Comparison of ENCODE assay signal across 8 cellular contexts in the genomic region with DNA sequence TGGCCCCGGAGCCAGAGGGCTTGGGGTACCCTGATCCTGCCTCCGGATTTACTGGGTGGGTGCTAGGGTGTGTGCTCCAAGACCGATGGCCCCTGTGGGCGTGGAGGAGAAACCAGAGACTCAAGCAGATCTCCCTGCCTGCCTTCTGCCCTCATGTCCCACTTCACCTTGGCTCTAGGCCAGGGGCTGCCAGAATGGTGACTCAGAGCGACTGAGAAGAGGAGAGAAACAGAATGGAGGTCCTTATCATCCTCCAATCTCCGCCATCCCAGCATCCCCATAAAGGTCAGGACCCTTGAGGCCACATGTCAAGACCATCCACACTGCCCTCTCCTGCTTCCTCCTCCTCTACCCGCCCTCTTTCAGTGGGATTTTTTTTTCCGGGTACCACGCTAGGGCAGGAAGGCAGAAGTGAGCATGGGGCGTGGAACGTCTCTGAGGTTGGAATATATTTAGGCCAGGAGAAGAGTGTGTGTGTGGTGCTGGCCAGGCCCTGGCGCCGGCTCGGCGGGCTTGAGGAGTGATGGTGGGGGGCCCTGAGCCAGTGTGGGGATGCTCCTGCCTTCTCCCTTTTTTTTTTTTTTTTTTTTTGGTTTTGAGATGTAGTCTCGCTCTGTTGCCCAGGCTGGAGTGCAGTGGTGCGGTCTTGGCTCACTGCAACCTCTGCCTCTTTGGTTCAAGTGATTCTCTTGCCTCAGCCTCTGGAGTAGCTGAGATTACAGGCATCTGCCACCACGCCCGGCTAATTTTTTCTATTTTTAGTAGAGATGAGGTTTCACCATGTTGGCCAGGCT. TPM values are rescaled to one million over a fixed set of nuclear protein-coding genes. Genes with fewer than 3 reads are reported as not detected.
DNase-seq lines count a peak whose midpoint lies in the region; ATAC-seq lines count a peak whose summit lies in the region.

No MANE protein-coding gene starts in this region.

- no peaks in the 10 kb centered on the region for H3K36me3 ChIP-seq in thymus (ENCODE audit: control insufficient read depth, insufficient read depth)

- POLR2A ChIA-PET in naive thymus-derived CD8-positive, alpha-beta T cell (lab: Charles Lee), result interaction anchor here (0.6 to 24.2 kb wide), 6 partner anchors 10 to 92 kb away, joined by 3 to 918 read pairs (median 6); partner anchors contain the start of genes IER2 and STX10

- H3K27me3 Mint-ChIP-seq in activated CD8-positive, alpha-beta memory T cell treated with anti-CD3 and anti-CD28 coated beads, Interleukin-2, amount 10 ng/mL, durations not matched to agents 7 days and 5 days, result no peaks in the 10 kb centered on the region
- H3K27me3 Mint-ChIP-seq in naive thymus-derived CD8-positive, alpha-beta T cell, result no peaks in the 10 kb centered on the region

- peak overlapping the region; percentile 58 for H3K27ac ChIP-seq in thymus (ENCODE audit: low read depth)

- H3K9me3 Mint-ChIP-seq in activated CD8-positive, alpha-beta memory T cell treated with anti-CD3 and anti-CD28 coated beads, Interleukin-2, amount 10 ng/mL, durations not matched to agents 7 days and 5 days (ENCODE audit: low read depth), result no peaks in the 10 kb centered on the region
- H3K9me3 Mint-ChIP-seq in naive thymus-derived CD8-positive, alpha-beta T cell, result no peaks in the 10 kb centered on the region

- peaks cover 53% of the 10 kb centered on the region for H3K4me1 Mint-ChIP-seq in activated CD8-positive, alpha-beta memory T cell treated with anti-CD3 and anti-CD28 coated beads, Interleukin-2, amount 10 ng/mL, durations not matched to agents 7 days and 5 days
- H3K4me1 Mint-ChIP-seq in naive thymus-derived CD8-positive, alpha-beta T cell, result peaks cover 22 to 77% (median 66%) of the 10 kb centered on the region in 4 donors

- no peaks in the 10 kb centered on the region for H3K27me3 ChIP-seq in thymus (ENCODE audit: control insufficient read depth, insufficient read depth)

- peaks cover 2% of the 10 kb centered on the region for H3K9me3 ChIP-seq in thymus (ENCODE audit: control insufficient read depth)

- 65% methylated on average over 19 of the region's 19 CpGs for WGBS in thymus

- peak overlapping the region; percentile 4 for H3K4me3 ChIP-seq in thymus (ENCODE audit: low read length)

- ATAC-seq in activated CD8-positive, alpha-beta memory T cell treated with anti-CD3 and anti-CD28 coated beads, Interleukin-2, amount 10 ng/mL, durations not matched to agents 7 days and 5 days, result peak; percentile 5
- peak; percentile 14 to 43 for ATAC-seq in naive thymus-derived CD8-positive, alpha-beta T cell
- no peak for ATAC-seq in GM19328 (IDR thresholded peaks at IDR 0.05; ENCODE audit: unreplicated experiment)

- peaks cover 2% of the 10 kb centered on the region for H3K36me3 Mint-ChIP-seq in activated CD8-positive, alpha-beta memory T cell treated with anti-CD3 and anti-CD28 coated beads, Interleukin-2, amount 10 ng/mL, durations not matched to agents 7 days and 5 days
- H3K36me3 Mint-ChIP-seq in naive thymus-derived CD8-positive, alpha-beta T cell, result no peaks in the 10 kb centered on the region

- H3K4me1 ChIP-seq in thymus (ENCODE audit: control insufficient read depth, insufficient read depth, low read length), result peaks cover 12% of the 10 kb centered on the region

- DNase-seq in GDM1 (lab: John Stamatoyannopoulos, UW), result peak; percentile 54
- peak; percentile 76 for DNase-seq in NCI-H460 (ENCODE audit: extremely low read depth, low read depth)
- DNase-seq in activated CD8-positive, alpha-beta memory T cell treated with anti-CD3 and anti-CD28 coated beads, Interleukin-2, amount 10 ng/mL, durations not matched to agents 7 days and 5 days, result peak; percentile 82
- peak; percentile 38 for DNase-seq in epidermal melanocyte (ENCODE audit: insufficient read length, low spot score)
- DNase-seq in naive thymus-derived CD8-positive, alpha-beta T cell, result peak; percentile 54 to 90 (median 66)
- DNase-seq in NCI-H774 (lab: John Stamatoyannopoulos, UW), result no peak

- peak overlapping the region; percentile 71 for H3K4me3 Mint-ChIP-seq in activated CD8-positive, alpha-beta memory T cell treated with anti-CD3 and anti-CD28 coated beads, Interleukin-2, amount 10 ng/mL, durations not matched to agents 7 days and 5 days
- peak overlapping the region; percentile 81 to 92 (median 90) for H3K4me3 Mint-ChIP-seq in naive thymus-derived CD8-positive, alpha-beta T cell

- H3K27ac Mint-ChIP-seq in activated CD8-positive, alpha-beta memory T cell treated with anti-CD3 and anti-CD28 coated beads, Interleukin-2, amount 10 ng/mL, durations not matched to agents 7 days and 5 days, result peak overlapping the region; percentile 95
- peak overlapping the region; percentile 93 to 99 (median 98) for H3K27ac Mint-ChIP-seq in naive thymus-derived CD8-positive, alpha-beta T cell

- CTCF ChIA-PET in activated CD8-positive, alpha-beta memory T cell treated with anti-CD3 and anti-CD28 coated beads, Interleukin-2, amount 10 ng/mL, durations not matched to agents 7 days and 5 days (lab: Charles Lee), result interaction anchor here (0.7 to 4.0 kb wide), 4 partner anchors 9 to 69 kb away, joined by 4 to 28 read pairs (median 6); no protein-coding TSS in a partner anchor

RNA-seq across cellular contexts. Expression of gene IER2, which starts 22.3 kb away (rescaled TPM):
- 35.3 and 43.7 TPM in 2 replicates for total RNA-seq in NCI-H460 (2014; rRNA removed; shearing (Covaris generic))
- 69.8 and 77.7 TPM in 2 replicates for polyA plus RNA-seq in NCI-H460 (2014; cell fraction: nucleus; rRNA removed)
- total RNA-seq in activated CD8-positive, alpha-beta memory T cell treated with anti-CD3 and anti-CD28 coated beads, Interleukin-2, amount 10 ng/mL, durations not matched to agents 7 days and 5 days, result 100 to 1,000 TPM; 148 to 209 TPM
- total RNA-seq in naive thymus-derived CD8-positive, alpha-beta T cell, result 100 to 1,000 TPM; 105 to 112 TPM
- 100 to 1,000 TPM; 100 to 162 (median 107) TPM for polyA plus RNA-seq in naive thymus-derived CD8-positive, alpha-beta T cell
- polyA plus RNA-seq in thymus, result 92.7 TPM

RNA-seq across cellular contexts. Expression of gene STX10, which starts 22.4 kb away (rescaled TPM):
- 49.9 and 58.8 TPM in 2 replicates for total RNA-seq in NCI-H460 (2014; rRNA removed; shearing (Covaris generic))
- polyA plus RNA-seq in NCI-H460 (2014; cell fraction: nucleus; rRNA removed), result 177 and 192 TPM in 2 replicates
- total RNA-seq in activated CD8-positive, alpha-beta memory T cell treated with anti-CD3 and anti-CD28 coated beads, Interleukin-2, amount 10 ng/mL, durations not matched to agents 7 days and 5 days, result 10 to 100 TPM; 58.6 to 70.1 TPM
- total RNA-seq in naive thymus-derived CD8-positive, alpha-beta T cell, result 10 to 100 TPM; 60.2 to 62.8 TPM
- polyA plus RNA-seq in naive thymus-derived CD8-positive, alpha-beta T cell, result 10 to 100 TPM; 36.1 to 56.2 (median 50.2) TPM
- polyA plus RNA-seq in thymus, result 101 TPM

RNA-seq across cellular contexts. Expression of gene NACC1, which starts 54.5 kb away (rescaled TPM):
- 32.0 and 35.3 TPM in 2 replicates for total RNA-seq in NCI-H460 (2014; rRNA removed; shearing (Covaris generic))
- polyA plus RNA-seq in NCI-H460 (2014; cell fraction: nucleus; rRNA removed), result 24.8 and 58.7 TPM in 2 replicates
- total RNA-seq in activated CD8-positive, alpha-beta memory T cell treated with anti-CD3 and anti-CD28 coated beads, Interleukin-2, amount 10 ng/mL, durations not matched to agents 7 days and 5 days, result 10 to 100 TPM; 82.2 to 96.0 TPM
- 10 to 100 TPM; 24.5 to 25.7 TPM for total RNA-seq in naive thymus-derived CD8-positive, alpha-beta T cell
- polyA plus RNA-seq in naive thymus-derived CD8-positive, alpha-beta T cell, result 1 to 10 TPM; 1.4 to 3.4 (median 1.9) TPM
- polyA plus RNA-seq in thymus, result 17.5 TPM

RNA-seq across cellular contexts. Expression of gene TRMT1, which starts 56.0 kb away (rescaled TPM):
- 36.2 and 42.8 TPM in 2 replicates for total RNA-seq in NCI-H460 (2014; rRNA removed; shearing (Covaris generic))
- polyA plus RNA-seq in NCI-H460 (2014; cell fraction: nucleus; rRNA removed), result 254 and 276 TPM in 2 replicates
- 10 to 100 TPM; 43.2 to 50.2 TPM for total RNA-seq in activated CD8-positive, alpha-beta memory T cell treated with anti-CD3 and anti-CD28 coated beads, Interleukin-2, amount 10 ng/mL, durations not matched to agents 7 days and 5 days
- 100 to 1,000 TPM; 100 to 103 TPM for total RNA-seq in naive thymus-derived CD8-positive, alpha-beta T cell
- polyA plus RNA-seq in naive thymus-derived CD8-positive, alpha-beta T cell, result 10 to 100 TPM; 26.1 to 35.1 (median 27.2) TPM
- polyA plus RNA-seq in thymus, result 69.9 TPM
